7 cellular contexts compared by ENCODE assay signal in the genomic region with DNA sequence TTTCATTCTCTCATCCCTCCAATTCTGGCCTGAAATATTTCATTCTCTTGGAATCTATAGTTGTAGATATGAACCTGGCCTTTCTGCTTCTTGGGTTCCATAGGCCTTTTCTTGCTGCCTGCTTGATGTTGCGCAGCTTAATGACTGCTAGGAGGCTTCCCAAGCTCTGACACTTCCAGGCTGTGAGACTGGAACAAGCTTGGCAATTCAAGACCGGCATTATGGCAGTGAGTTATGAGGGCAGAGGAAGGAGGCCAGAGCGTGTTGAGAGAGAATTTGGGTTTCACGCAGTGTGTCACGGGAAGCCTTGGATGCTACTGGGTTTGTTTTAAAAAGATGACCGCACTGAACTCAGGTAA. TPM values are rescaled to one million over a fixed set of nuclear protein-coding genes. Genes with fewer than 3 reads are reported as not detected.
DNase-seq lines count a peak whose midpoint lies in the region; ATAC-seq and TF ChIP-seq lines count a peak whose summit lies in the region.

No MANE protein-coding gene starts in this region.

- ATAC-seq in GM18858 (IDR thresholded peaks at IDR 0.05; ENCODE audit: unreplicated experiment) (no peak), GM21526 (IDR thresholded peaks at IDR 0.05; ENCODE audit: low FRiP score, unreplicated experiment) (no peak)

- H3K9me3 ChIP-seq in HUES48 (ENCODE audit: control insufficient read depth, insufficient read depth, low read length) (no peaks in the 10 kb centered on the region), iPS DF 6.9 (ENCODE audit: control insufficient read depth, insufficient read depth, low read length) (no peaks in the 10 kb centered on the region), smooth muscle cell (replicated peaks; ENCODE audit: low read depth) (no peaks in the 10 kb centered on the region)

- peaks cover 38% of the 10 kb centered on the region for H3K4me1 Mint-ChIP-seq in activated T-helper 1 cell treated with anti-CD3 and anti-CD28 coated beads, Interleukin-12 subunit alpha, Interleukin-12 subunit beta, Interleukin-2, Interleukin-4 antibody, amounts not matched to agents 30 ng/mL and 10 ng/mL and 1 ng/mL, durations not matched to agents 14 hours and 24 hours and 36 hours (ENCODE audit: low read depth)

- H3F3A ChIP-seq in smooth muscle cell (ENCODE audit: low read depth), result peaks cover 42% of the 10 kb centered on the region

- intact Hi-C loops in activated T-helper 1 cell treated with anti-CD3 and anti-CD28 coated beads, Interleukin-12 subunit alpha, Interleukin-12 subunit beta, Interleukin-2, Interleukin-4 antibody, amounts not matched to agents 30 ng/mL and 10 ng/mL and 1 ng/mL, durations not matched to agents 14 hours and 24 hours and 36 hours (cut with micrococcal nuclease), result loop anchor here (1.0 kb wide), 2 partner anchors 266 to 341 kb away; no protein-coding TSS in a partner anchor

- H3K9ac ChIP-seq in HUES48 (ENCODE audit: low read depth, low read length) (no peak overlapping the region), smooth muscle cell (ENCODE audit: low read depth) (no peak overlapping the region)

- no CpG with 5 or more reads among the region's 6 CpGs for WGBS in iPS DF 6.9 (ENCODE audit: insufficient coverage, insufficient read length)
- 46% methylated on average over 6 of the region's 6 CpGs for WGBS in smooth muscle cell (ENCODE audit: low lambda C conversion rate)

- no peak for DNase-seq in activated T-helper 1 cell treated with anti-CD3 and anti-CD28 coated beads, Interleukin-12 subunit alpha, Interleukin-12 subunit beta, Interleukin-2, Interleukin-4 antibody, amounts not matched to agents 30 ng/mL and 10 ng/mL and 1 ng/mL, durations not matched to agents 14 hours and 24 hours and 36 hours (ENCODE audit: low spot score)
- DNase-seq in iPS DF 6.9 (ENCODE audit: low read depth, low spot score) (no peak), smooth muscle cell (lab: John Stamatoyannopoulos, UW; ENCODE audit: unreplicated experiment) (no peak), NCI-H2227 treated with DMSO at 0.1 percent for 48 hours (lab: John Stamatoyannopoulos, UW) (no peak)

- peaks cover 36% of the 10 kb centered on the region for H3K79me2 ChIP-seq in smooth muscle cell (ENCODE audit: low read depth)

- H3K4me3 Mint-ChIP-seq in activated T-helper 1 cell treated with anti-CD3 and anti-CD28 coated beads, Interleukin-12 subunit alpha, Interleukin-12 subunit beta, Interleukin-2, Interleukin-4 antibody, amounts not matched to agents 30 ng/mL and 10 ng/mL and 1 ng/mL, durations not matched to agents 14 hours and 24 hours and 36 hours, result peak overlapping the region; percentile 85

- TF ChIP-seq CTCF in smooth muscle cell (IDR thresholded peaks at IDR 0.05; ENCODE audit: borderline replicate concordance, insufficient read depth, poor library complexity, severe bottlenecking), result no peak

- H3K27ac Mint-ChIP-seq in activated T-helper 1 cell treated with anti-CD3 and anti-CD28 coated beads, Interleukin-12 subunit alpha, Interleukin-12 subunit beta, Interleukin-2, Interleukin-4 antibody, amounts not matched to agents 30 ng/mL and 10 ng/mL and 1 ng/mL, durations not matched to agents 14 hours and 24 hours and 36 hours, result peak overlapping the region; percentile 85

- peaks cover 31% of the 10 kb centered on the region for H3K36me3 Mint-ChIP-seq in activated T-helper 1 cell treated with anti-CD3 and anti-CD28 coated beads, Interleukin-12 subunit alpha, Interleukin-12 subunit beta, Interleukin-2, Interleukin-4 antibody, amounts not matched to agents 30 ng/mL and 10 ng/mL and 1 ng/mL, durations not matched to agents 14 hours and 24 hours and 36 hours (ENCODE audit: low read depth)

- H3K27ac ChIP-seq in HUES48 (ENCODE audit: low read depth, low read length) (no peak overlapping the region), iPS DF 6.9 (ENCODE audit: low read length) (no peak overlapping the region), smooth muscle cell (ENCODE audit: low read depth) (no peak overlapping the region)

- peaks cover 14% of the 10 kb centered on the region for H3K4me1 ChIP-seq in HUES48 (ENCODE audit: control insufficient read depth, insufficient read depth, low read length)
- peaks cover 1% of the 10 kb centered on the region for H3K4me1 ChIP-seq in iPS DF 6.9 (ENCODE audit: control insufficient read depth, insufficient read depth, low read length)
- peaks cover 10% of the 10 kb centered on the region for H3K4me1 ChIP-seq in smooth muscle cell (ENCODE audit: low read depth)

- H3K27me3 ChIP-seq in HUES48 (ENCODE audit: control insufficient read depth, insufficient read depth, low read length), result no peaks in the 10 kb centered on the region
- H3K27me3 ChIP-seq in iPS DF 6.9 (ENCODE audit: control insufficient read depth, insufficient read depth, low read length), result no peaks in the 10 kb centered on the region
- H3K27me3 ChIP-seq in smooth muscle cell (ENCODE audit: low read depth), result no peaks in the 10 kb centered on the region

- H3K36me3 ChIP-seq in HUES48 (ENCODE audit: control insufficient read depth, insufficient read depth, low read length), result peaks cover 29% of the 10 kb centered on the region
- peaks cover 8% of the 10 kb centered on the region for H3K36me3 ChIP-seq in iPS DF 6.9 (ENCODE audit: control insufficient read depth, insufficient read depth, low read length)
- no peaks in the 10 kb centered on the region for H3K36me3 ChIP-seq in smooth muscle cell (ENCODE audit: low read depth)

- H4K20me1 ChIP-seq in smooth muscle cell (ENCODE audit: low read depth), result peaks cover 75% of the 10 kb centered on the region

- no peaks in the 10 kb centered on the region for H3K27me3 Mint-ChIP-seq in activated T-helper 1 cell treated with anti-CD3 and anti-CD28 coated beads, Interleukin-12 subunit alpha, Interleukin-12 subunit beta, Interleukin-2, Interleukin-4 antibody, amounts not matched to agents 30 ng/mL and 10 ng/mL and 1 ng/mL, durations not matched to agents 14 hours and 24 hours and 36 hours (ENCODE audit: insufficient read depth)

- no peaks in the 10 kb centered on the region for H3K9me3 Mint-ChIP-seq in activated T-helper 1 cell treated with anti-CD3 and anti-CD28 coated beads, Interleukin-12 subunit alpha, Interleukin-12 subunit beta, Interleukin-2, Interleukin-4 antibody, amounts not matched to agents 30 ng/mL and 10 ng/mL and 1 ng/mL, durations not matched to agents 14 hours and 24 hours and 36 hours

- peak overlapping the region; percentile 89 for H3K4me2 ChIP-seq in smooth muscle cell

- H2AFZ ChIP-seq in smooth muscle cell (ENCODE audit: low read depth), result no peak overlapping the region

- H3K4me3 ChIP-seq in HUES48 (ENCODE audit: low read depth, low read length) (peak overlapping the region; percentile 90), iPS DF 6.9 (ENCODE audit: low read length) (0 out of 2 replicates have a peak overlapping the region, but pooled peaks have one; percentile 56), smooth muscle cell (peak overlapping the region; percentile 58)

RNA-seq across cellular contexts. Expression of a gene that starts 0.9 kb away (rescaled TPM):
- 47.5 and 48.2 TPM in 2 replicates for total RNA-seq in activated T-helper 1 cell treated with anti-CD3 and anti-CD28 coated beads, Interleukin-12 subunit alpha, Interleukin-12 subunit beta, Interleukin-2, Interleukin-4 antibody, amounts not matched to agents 30 ng/mL and 10 ng/mL and 1 ng/mL, durations not matched to agents 14 hours and 24 hours and 36 hours
- 21.1 and 24.5 TPM in 2 replicates for total RNA-seq in smooth muscle cell
- polyA plus RNA-seq in smooth muscle cell, result 8.7 TPM in 2 replicates

RNA-seq across cellular contexts. Expression of a gene that starts 28.9 kb away (rescaled TPM):
- total RNA-seq in activated T-helper 1 cell treated with anti-CD3 and anti-CD28 coated beads, Interleukin-12 subunit alpha, Interleukin-12 subunit beta, Interleukin-2, Interleukin-4 antibody, amounts not matched to agents 30 ng/mL and 10 ng/mL and 1 ng/mL, durations not matched to agents 14 hours and 24 hours and 36 hours, result 65.9 and 73.2 TPM in 2 replicates
- 74.0 and 74.4 TPM in 2 replicates for total RNA-seq in smooth muscle cell
- 93.8 and 94.8 TPM in 2 replicates for polyA plus RNA-seq in smooth muscle cell

RNA-seq across cellular contexts. Expression of a gene that starts 32.7 kb away (rescaled TPM):
- total RNA-seq in activated T-helper 1 cell treated with anti-CD3 and anti-CD28 coated beads, Interleukin-12 subunit alpha, Interleukin-12 subunit beta, Interleukin-2, Interleukin-4 antibody, amounts not matched to agents 30 ng/mL and 10 ng/mL and 1 ng/mL, durations not matched to agents 14 hours and 24 hours and 36 hours, result not detected in 2 replicates
- total RNA-seq in smooth muscle cell, result not detected in 2 replicates
- 0.31 TPM in 1 of 2 replicates, not detected in the other for polyA plus RNA-seq in smooth muscle cell
